15 cellular contexts compared by ENCODE assay signal in genomic region chr13:112447306-112447705, GRCh38.
DNase-seq lines count a peak whose midpoint lies in the region; ATAC-seq and TF ChIP-seq lines count a peak whose summit lies in the region.
"Had no signal": no experiment of that assay in that cellular context is flagged by ENCODE, and none has a peak within 500 bp of the region (broad histone marks: within the 10 kb centered on the region; RNA-seq: fewer than 3 reads in every experiment).

No MANE protein-coding gene starts in this region.

- H3K9me3 Mint-ChIP-seq in activated naive CD4-positive, alpha-beta T cell treated with anti-CD3 and anti-CD28 coated beads, Interleukin-2, amount 10 ng/mL, durations not matched to agents 7 days and 5 days: no peaks in the 10 kb centered on the region
- H3K9me3 Mint-ChIP-seq in activated naive CD4-positive, alpha-beta T cell treated with anti-CD3 and anti-CD28 coated beads for 36 hours: no peaks in the 10 kb centered on the region
- no peaks in the 10 kb centered on the region for H3K9me3 Mint-ChIP-seq in stimulated activated naive CD8-positive, alpha-beta T cell treated with anti-CD3 and anti-CD28 coated beads, Interleukin-15, amount 100 ng/mL, for 72 hours
- H3K9me3 Mint-ChIP-seq: CD4-positive, alpha-beta T cell; GM23338 had no signal

- no peak overlapping the region for H3K4me3 Mint-ChIP-seq in activated naive CD4-positive, alpha-beta T cell treated with anti-CD3 and anti-CD28 coated beads, Interleukin-2, amount 10 ng/mL, durations not matched to agents 7 days and 5 days
- no peak overlapping the region for H3K4me3 Mint-ChIP-seq in activated naive CD4-positive, alpha-beta T cell treated with anti-CD3 and anti-CD28 coated beads for 36 hours
- no peak overlapping the region for H3K4me3 Mint-ChIP-seq in stimulated activated naive CD8-positive, alpha-beta T cell treated with anti-CD3 and anti-CD28 coated beads, Interleukin-15, amount 100 ng/mL, for 72 hours
- H3K4me3 Mint-ChIP-seq: B cell; CD4-positive, alpha-beta T cell; GM23338 had no signal

- peaks cover 23% of the 10 kb centered on the region for H3K27me3 Mint-ChIP-seq in activated naive CD4-positive, alpha-beta T cell treated with anti-CD3 and anti-CD28 coated beads, Interleukin-2, amount 10 ng/mL, durations not matched to agents 7 days and 5 days
- peaks cover 18% of the 10 kb centered on the region for H3K27me3 Mint-ChIP-seq in activated naive CD4-positive, alpha-beta T cell treated with anti-CD3 and anti-CD28 coated beads for 36 hours (ENCODE audit: low read depth)
- H3K27me3 Mint-ChIP-seq in stimulated activated naive CD8-positive, alpha-beta T cell treated with anti-CD3 and anti-CD28 coated beads, Interleukin-15, amount 100 ng/mL, for 72 hours: peaks cover 75% of the 10 kb centered on the region

- DNase-seq in activated naive CD4-positive, alpha-beta T cell treated with anti-CD3 and anti-CD28 coated beads, Interleukin-2, amount 10 ng/mL, durations not matched to agents 7 days and 5 days: peak; percentile 3
- no peak for DNase-seq in activated naive CD4-positive, alpha-beta T cell treated with anti-CD3 and anti-CD28 coated beads for 36 hours
- DNase-seq in coronary artery (ENCODE audit: low spot score) (peak; percentile 55), mesenteric fat pad (ENCODE audit: low spot score) (peak; percentile 76), spleen (peak; percentile 53)
- DNase-seq in stimulated activated naive CD8-positive, alpha-beta T cell treated with anti-CD3 and anti-CD28 coated beads, Interleukin-15, amount 100 ng/mL, for 72 hours: no peak
- DNase-seq in stimulated activated naive CD4-positive, alpha-beta T cell (lab: John Stamatoyannopoulos, UW): no peak
- DNase-seq: C1 segment of cervical spinal cord; Calu3; CD4-positive, alpha-beta T cell; DMS 273 treated with DMSO at 0.1 percent for 48 hours had no signal

- intact Hi-C loops in activated naive CD4-positive, alpha-beta T cell treated with anti-CD3 and anti-CD28 coated beads for 36 hours (cut with micrococcal nuclease): no loop called here
- intact Hi-C loops in spleen (cut with DNase I; ENCODE audit: low total_unique reads): no loop called here

- no peaks in the 10 kb centered on the region for H3K4me1 Mint-ChIP-seq in activated naive CD4-positive, alpha-beta T cell treated with anti-CD3 and anti-CD28 coated beads, Interleukin-2, amount 10 ng/mL, durations not matched to agents 7 days and 5 days
- no peaks in the 10 kb centered on the region for H3K4me1 Mint-ChIP-seq in activated naive CD4-positive, alpha-beta T cell treated with anti-CD3 and anti-CD28 coated beads for 36 hours (ENCODE audit: low read depth)
- H3K4me1 Mint-ChIP-seq in stimulated activated naive CD8-positive, alpha-beta T cell treated with anti-CD3 and anti-CD28 coated beads, Interleukin-15, amount 100 ng/mL, for 72 hours: peaks cover 12% of the 10 kb centered on the region
- H3K4me1 Mint-ChIP-seq: B cell had no signal

- H3K9me3 ChIP-seq in spleen: no peaks in the 10 kb centered on the region

- no peaks in the 10 kb centered on the region for H3K36me3 ChIP-seq in spleen

- no peaks in the 10 kb centered on the region for H3K36me3 Mint-ChIP-seq in activated naive CD4-positive, alpha-beta T cell treated with anti-CD3 and anti-CD28 coated beads, Interleukin-2, amount 10 ng/mL, durations not matched to agents 7 days and 5 days
- H3K36me3 Mint-ChIP-seq in activated naive CD4-positive, alpha-beta T cell treated with anti-CD3 and anti-CD28 coated beads for 36 hours (ENCODE audit: low read depth): no peaks in the 10 kb centered on the region

- TF ChIP-seq POLR2A in spleen (IDR thresholded peaks at IDR 0.05): no peak

- no peak overlapping the region for H3K27ac ChIP-seq in coronary artery
- no peak overlapping the region for H3K27ac ChIP-seq in spleen

- CTCF ChIA-PET in activated naive CD4-positive, alpha-beta T cell treated with anti-CD3 and anti-CD28 coated beads, Interleukin-2, amount 10 ng/mL, durations not matched to agents 7 days and 5 days (lab: Charles Lee): no interaction called here
- CTCF ChIA-PET in activated naive CD4-positive, alpha-beta T cell treated with anti-CD3 and anti-CD28 coated beads for 36 hours (lab: Charles Lee): no interaction called here

- H3K4me3 ChIP-seq in coronary artery (no peak overlapping the region), spleen (no peak overlapping the region)
- H3K4me3 ChIP-seq: GM12878, GM23338 had no signal

- H3K4me1 ChIP-seq in spleen: peaks cover 0 to 8% (median 2%) of the 10 kb centered on the region in 6 donors

- WGBS in spleen, 5 donors: 82 to 91% (median 86%) methylated on average over 2 of the region's 2 CpGs; no CpG with 5 or more reads in 2 of the 5 donors

- no peak overlapping the region for H3K27ac Mint-ChIP-seq in activated naive CD4-positive, alpha-beta T cell treated with anti-CD3 and anti-CD28 coated beads, Interleukin-2, amount 10 ng/mL, durations not matched to agents 7 days and 5 days
- no peak overlapping the region for H3K27ac Mint-ChIP-seq in activated naive CD4-positive, alpha-beta T cell treated with anti-CD3 and anti-CD28 coated beads for 36 hours
- no peak overlapping the region for H3K27ac Mint-ChIP-seq in stimulated activated naive CD8-positive, alpha-beta T cell treated with anti-CD3 and anti-CD28 coated beads, Interleukin-15, amount 100 ng/mL, for 72 hours
- H3K27ac Mint-ChIP-seq: B cell; CD4-positive, alpha-beta T cell; GM23338 had no signal

- TF ChIP-seq CTCF in coronary artery (IDR thresholded peaks at IDR 0.05): no peak
- no peak for TF ChIP-seq CTCF in spleen (IDR thresholded peaks at IDR 0.05 in 8 of 11, conservative IDR thresholded peaks at IDR 0.05 in 3 of 11)

- peaks cover 0 to 77% (median 18%) of the 10 kb centered on the region in 7 donors for H3K27me3 ChIP-seq in spleen (replicated peaks in 1 of 7)

- no peak for ATAC-seq in stimulated activated naive CD8-positive, alpha-beta T cell treated with anti-CD3 and anti-CD28 coated beads, Interleukin-15, amount 100 ng/mL, for 72 hours
- ATAC-seq in HG02642 (IDR thresholded peaks at IDR 0.05; ENCODE audit: poor library complexity, unreplicated experiment): no peak
- ATAC-seq: GM12878, GM23338 had no signal

Comparison
In these comparisons a context has a peak if more than half of its experiments do, and no peak if none do; other contexts are left out.
1. DNase-seq: peak in activated naive CD4-positive, alpha-beta T cell treated with anti-CD3 and anti-CD28 coated beads, Interleukin-2, amount 10 ng/mL, durations not matched to agents 7 days and 5 days (single experiment), coronary artery (single experiment), mesenteric fat pad (single experiment) and spleen (single experiment); none in activated naive CD4-positive, alpha-beta T cell treated with anti-CD3 and anti-CD28 coated beads for 36 hours (single experiment), stimulated activated naive CD8-positive, alpha-beta T cell treated with anti-CD3 and anti-CD28 coated beads, Interleukin-15, amount 100 ng/mL, for 72 hours (0 of 2) and stimulated activated naive CD4-positive, alpha-beta T cell (0 of 6).